In genomic region chr10:79511891-79512583, GRCh38 we compare ENCODE assay signal across 2 cellular contexts. TPM values are rescaled to one million over a fixed set of nuclear protein-coding genes. Genes with fewer than 3 reads are reported as not detected.
"Had no signal": no experiment of that assay in that cellular context is flagged by ENCODE, and none has a peak within 500 bp of the region (broad histone marks: within the 10 kb centered on the region; RNA-seq: fewer than 3 reads in every experiment).

EIF5AL1 (plus strand) TSS chr10:79512533; CDS start chr10:79512650, 117 bp downstream.

RNA-seq across cellular contexts. Expression of gene EIF5AL1, which starts in this region (rescaled TPM):
- total RNA-seq: lower lobe of right lung, mesothelial cell of epicardium had no signal
